In genomic region chr9:134344821-134345310, GRCh38 we compare ENCODE assay signal across 1 cellular context.
TF ChIP-seq lines count a peak whose summit lies in the region.

No MANE protein-coding gene starts in this region.

TF ChIP-seq in SK-N-SH, 30 proteins besides CTCF, POLR2A, EP300 and RAD21 (continued from another document):
- TF ChIP-seq RFX5 (IDR thresholded peaks at IDR 0.05; ENCODE audit: low read length) = no peak
- no peak for TF ChIP-seq TCF12 (IDR thresholded peaks at IDR 0.05)
- TF ChIP-seq GATA2 (CRISPR knock-in tag; IDR thresholded peaks at IDR 0.05) = no peak
